ENCODE assay signal across 1 cellular context in genomic region chr18:21191596-21192307, GRCh38.
TF ChIP-seq lines count a peak whose summit lies in the region.

No MANE protein-coding gene starts in this region.

TF ChIP-seq in HCT116, 20 proteins besides CTCF, POLR2A, EP300 and RAD21 (continued from another document):
- no peak for TF ChIP-seq REST (IDR thresholded peaks at IDR 0.05; ENCODE audit: low read depth)
- TF ChIP-seq JUND (IDR thresholded peaks at IDR 0.05): no peak
- TF ChIP-seq YY1 (IDR thresholded peaks at IDR 0.05; ENCODE audit: extremely low read depth, insufficient replicate concordance, low read depth, low read length): no peak
- TF ChIP-seq ZNF274 (IDR thresholded peaks at IDR 0.05; ENCODE audit: low read depth, low read length): no peak
- no peak for TF ChIP-seq SP1 (IDR thresholded peaks at IDR 0.05; ENCODE audit: low read depth)
- TF ChIP-seq EZH2 (IDR thresholded peaks at IDR 0.05): no peak
- no peak for TF ChIP-seq EGR1 (IDR thresholded peaks at IDR 0.05; ENCODE audit: low read depth)
